ENCODE assay signal across 1 cellular context in the genomic region with DNA sequence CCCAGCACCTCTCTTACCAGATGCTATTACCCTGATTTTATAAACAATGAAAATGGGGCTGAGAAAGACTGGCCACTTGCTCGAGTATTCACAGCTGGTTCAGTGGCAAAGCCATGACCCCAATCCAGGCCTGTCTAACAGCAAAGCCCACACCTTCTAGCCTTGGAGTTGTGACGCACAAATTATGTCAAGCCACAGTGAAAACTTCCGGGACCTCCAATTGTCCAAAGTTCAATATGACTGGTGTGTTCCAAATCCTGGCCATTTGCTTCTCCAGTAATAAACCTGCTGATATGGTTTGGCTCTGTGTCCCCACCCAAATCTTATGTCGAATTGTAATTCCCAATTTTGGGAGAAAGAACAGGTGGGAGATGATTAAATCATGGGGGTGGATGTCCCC.
TF ChIP-seq lines count a peak whose summit lies in the region.

No MANE protein-coding gene starts in this region.

TF ChIP-seq in HepG2, 621 proteins besides CTCF, POLR2A, EP300 and RAD21 (continued from another document and continues in another):
- TF ChIP-seq, protein P1, sequence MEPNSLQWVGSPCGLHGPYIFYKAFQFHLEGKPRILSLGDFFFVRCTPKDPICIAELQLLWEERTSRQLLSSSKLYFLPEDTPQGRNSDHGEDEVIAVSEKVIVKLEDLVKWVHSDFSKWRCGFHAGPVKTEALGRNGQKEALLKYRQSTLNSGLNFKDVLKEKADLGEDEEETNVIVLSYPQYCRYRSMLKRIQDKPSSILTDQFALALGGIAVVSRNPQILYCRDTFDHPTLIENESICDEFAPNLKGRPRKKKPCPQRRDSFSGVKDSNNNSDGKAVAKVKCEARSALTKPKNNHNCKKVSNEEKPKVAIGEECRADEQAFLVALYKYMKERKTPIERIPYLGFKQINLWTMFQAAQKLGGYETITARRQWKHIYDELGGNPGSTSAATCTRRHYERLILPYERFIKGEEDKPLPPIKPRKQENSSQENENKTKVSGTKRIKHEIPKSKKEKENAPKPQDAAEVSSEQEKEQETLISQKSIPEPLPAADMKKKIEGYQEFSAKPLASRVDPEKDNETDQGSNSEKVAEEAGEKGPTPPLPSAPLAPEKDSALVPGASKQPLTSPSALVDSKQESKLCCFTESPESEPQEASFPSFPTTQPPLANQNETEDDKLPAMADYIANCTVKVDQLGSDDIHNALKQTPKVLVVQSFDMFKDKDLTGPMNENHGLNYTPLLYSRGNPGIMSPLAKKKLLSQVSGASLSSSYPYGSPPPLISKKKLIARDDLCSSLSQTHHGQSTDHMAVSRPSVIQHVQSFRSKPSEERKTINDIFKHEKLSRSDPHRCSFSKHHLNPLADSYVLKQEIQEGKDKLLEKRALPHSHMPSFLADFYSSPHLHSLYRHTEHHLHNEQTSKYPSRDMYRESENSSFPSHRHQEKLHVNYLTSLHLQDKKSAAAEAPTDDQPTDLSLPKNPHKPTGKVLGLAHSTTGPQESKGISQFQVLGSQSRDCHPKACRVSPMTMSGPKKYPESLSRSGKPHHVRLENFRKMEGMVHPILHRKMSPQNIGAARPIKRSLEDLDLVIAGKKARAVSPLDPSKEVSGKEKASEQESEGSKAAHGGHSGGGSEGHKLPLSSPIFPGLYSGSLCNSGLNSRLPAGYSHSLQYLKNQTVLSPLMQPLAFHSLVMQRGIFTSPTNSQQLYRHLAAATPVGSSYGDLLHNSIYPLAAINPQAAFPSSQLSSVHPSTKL (CRISPR knock-in tag; IDR thresholded peaks at IDR 0.05) = 0 out of 2 replicates have a peak, but pooled peaks have one; percentile 23
- TF ChIP-seq HOXA3 (CRISPR knock-in tag; IDR thresholded peaks at IDR 0.05) (0 out of 2 replicates have a peak, but pooled peaks have one; percentile 38), ZBTB21 (CRISPR knock-in tag; IDR thresholded peaks at IDR 0.05) (peak; percentile 76; the same call in 1 of the 2 replicates), NBN (conservative IDR thresholded peaks at IDR 0.05) (no peak), SKI (IDR thresholded peaks at IDR 0.05; ENCODE audit: partially characterized antibody) (no peak), IRF2 (CRISPR knock-in tag; IDR thresholded peaks at IDR 0.05) (no peak), RCOR2 (CRISPR knock-in tag; IDR thresholded peaks at IDR 0.05) (no peak), PPARG (CRISPR knock-in tag; conservative IDR thresholded peaks at IDR 0.05) (no peak), ZNF335 (CRISPR knock-in tag; IDR thresholded peaks at IDR 0.05) (no peak), NFATC3 (CRISPR knock-in tag; IDR thresholded peaks at IDR 0.05) (no peak), ZSCAN29 (CRISPR knock-in tag; conservative IDR thresholded peaks at IDR 0.05) (no peak), RARA (CRISPR knock-in tag; IDR thresholded peaks at IDR 0.05) (peak; percentile 71), ZNF274 (CRISPR knock-in tag; IDR thresholded peaks at IDR 0.05) (no peak), FOXO1 (CRISPR knock-in tag; IDR thresholded peaks at IDR 0.05) (no peak), ETV5 (CRISPR knock-in tag; IDR thresholded peaks at IDR 0.05; ENCODE audit: borderline replicate concordance) (no peak), ZNF556 (CRISPR knock-in tag; IDR thresholded peaks at IDR 0.05; ENCODE audit: borderline replicate concordance) (no peak), PCBP1 (IDR thresholded peaks at IDR 0.05; ENCODE audit: borderline replicate concordance, low read depth, low read length) (no peak), JUNB (CRISPR knock-in tag; IDR thresholded peaks at IDR 0.05; ENCODE audit: borderline replicate concordance) (no peak), ARHGAP35 (CRISPR knock-in tag; IDR thresholded peaks at IDR 0.05; ENCODE audit: borderline replicate concordance) (no peak), ZNF24 (IDR thresholded peaks at IDR 0.05) (no peak), ZNF543 (CRISPR knock-in tag; IDR thresholded peaks at IDR 0.05) (no peak), ZNF329 (CRISPR knock-in tag; IDR thresholded peaks at IDR 0.05; ENCODE audit: low read depth) (no peak)
- TF ChIP-seq, protein P2, sequence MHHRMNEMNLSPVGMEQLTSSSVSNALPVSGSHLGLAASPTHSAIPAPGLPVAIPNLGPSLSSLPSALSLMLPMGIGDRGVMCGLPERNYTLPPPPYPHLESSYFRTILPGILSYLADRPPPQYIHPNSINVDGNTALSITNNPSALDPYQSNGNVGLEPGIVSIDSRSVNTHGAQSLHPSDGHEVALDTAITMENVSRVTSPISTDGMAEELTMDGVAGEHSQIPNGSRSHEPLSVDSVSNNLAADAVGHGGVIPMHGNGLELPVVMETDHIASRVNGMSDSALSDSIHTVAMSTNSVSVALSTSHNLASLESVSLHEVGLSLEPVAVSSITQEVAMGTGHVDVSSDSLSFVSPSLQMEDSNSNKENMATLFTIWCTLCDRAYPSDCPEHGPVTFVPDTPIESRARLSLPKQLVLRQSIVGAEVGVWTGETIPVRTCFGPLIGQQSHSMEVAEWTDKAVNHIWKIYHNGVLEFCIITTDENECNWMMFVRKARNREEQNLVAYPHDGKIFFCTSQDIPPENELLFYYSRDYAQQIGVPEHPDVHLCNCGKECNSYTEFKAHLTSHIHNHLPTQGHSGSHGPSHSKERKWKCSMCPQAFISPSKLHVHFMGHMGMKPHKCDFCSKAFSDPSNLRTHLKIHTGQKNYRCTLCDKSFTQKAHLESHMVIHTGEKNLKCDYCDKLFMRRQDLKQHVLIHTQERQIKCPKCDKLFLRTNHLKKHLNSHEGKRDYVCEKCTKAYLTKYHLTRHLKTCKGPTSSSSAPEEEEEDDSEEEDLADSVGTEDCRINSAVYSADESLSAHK (CRISPR knock-in tag; IDR thresholded peaks at IDR 0.05; ENCODE audit: borderline replicate concordance) = no peak
- TF ChIP-seq, protein P3, sequence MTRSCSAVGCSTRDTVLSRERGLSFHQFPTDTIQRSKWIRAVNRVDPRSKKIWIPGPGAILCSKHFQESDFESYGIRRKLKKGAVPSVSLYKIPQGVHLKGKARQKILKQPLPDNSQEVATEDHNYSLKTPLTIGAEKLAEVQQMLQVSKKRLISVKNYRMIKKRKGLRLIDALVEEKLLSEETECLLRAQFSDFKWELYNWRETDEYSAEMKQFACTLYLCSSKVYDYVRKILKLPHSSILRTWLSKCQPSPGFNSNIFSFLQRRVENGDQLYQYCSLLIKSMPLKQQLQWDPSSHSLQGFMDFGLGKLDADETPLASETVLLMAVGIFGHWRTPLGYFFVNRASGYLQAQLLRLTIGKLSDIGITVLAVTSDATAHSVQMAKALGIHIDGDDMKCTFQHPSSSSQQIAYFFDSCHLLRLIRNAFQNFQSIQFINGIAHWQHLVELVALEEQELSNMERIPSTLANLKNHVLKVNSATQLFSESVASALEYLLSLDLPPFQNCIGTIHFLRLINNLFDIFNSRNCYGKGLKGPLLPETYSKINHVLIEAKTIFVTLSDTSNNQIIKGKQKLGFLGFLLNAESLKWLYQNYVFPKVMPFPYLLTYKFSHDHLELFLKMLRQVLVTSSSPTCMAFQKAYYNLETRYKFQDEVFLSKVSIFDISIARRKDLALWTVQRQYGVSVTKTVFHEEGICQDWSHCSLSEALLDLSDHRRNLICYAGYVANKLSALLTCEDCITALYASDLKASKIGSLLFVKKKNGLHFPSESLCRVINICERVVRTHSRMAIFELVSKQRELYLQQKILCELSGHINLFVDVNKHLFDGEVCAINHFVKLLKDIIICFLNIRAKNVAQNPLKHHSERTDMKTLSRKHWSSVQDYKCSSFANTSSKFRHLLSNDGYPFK (CRISPR knock-in tag; IDR thresholded peaks at IDR 0.05; ENCODE audit: borderline replicate concordance) = no peak
- TF ChIP-seq, protein P4, sequence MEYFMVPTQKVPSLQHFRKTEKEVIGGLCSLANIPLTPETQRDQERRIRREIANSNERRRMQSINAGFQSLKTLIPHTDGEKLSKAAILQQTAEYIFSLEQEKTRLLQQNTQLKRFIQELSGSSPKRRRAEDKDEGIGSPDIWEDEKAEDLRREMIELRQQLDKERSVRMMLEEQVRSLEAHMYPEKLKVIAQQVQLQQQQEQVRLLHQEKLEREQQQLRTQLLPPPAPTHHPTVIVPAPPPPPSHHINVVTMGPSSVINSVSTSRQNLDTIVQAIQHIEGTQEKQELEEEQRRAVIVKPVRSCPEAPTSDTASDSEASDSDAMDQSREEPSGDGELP (IDR thresholded peaks at IDR 0.05; ENCODE audit: borderline replicate concordance, low read depth) = peak; percentile 17; the same call in 1 of the 2 replicates
- TF ChIP-seq, protein P5, sequence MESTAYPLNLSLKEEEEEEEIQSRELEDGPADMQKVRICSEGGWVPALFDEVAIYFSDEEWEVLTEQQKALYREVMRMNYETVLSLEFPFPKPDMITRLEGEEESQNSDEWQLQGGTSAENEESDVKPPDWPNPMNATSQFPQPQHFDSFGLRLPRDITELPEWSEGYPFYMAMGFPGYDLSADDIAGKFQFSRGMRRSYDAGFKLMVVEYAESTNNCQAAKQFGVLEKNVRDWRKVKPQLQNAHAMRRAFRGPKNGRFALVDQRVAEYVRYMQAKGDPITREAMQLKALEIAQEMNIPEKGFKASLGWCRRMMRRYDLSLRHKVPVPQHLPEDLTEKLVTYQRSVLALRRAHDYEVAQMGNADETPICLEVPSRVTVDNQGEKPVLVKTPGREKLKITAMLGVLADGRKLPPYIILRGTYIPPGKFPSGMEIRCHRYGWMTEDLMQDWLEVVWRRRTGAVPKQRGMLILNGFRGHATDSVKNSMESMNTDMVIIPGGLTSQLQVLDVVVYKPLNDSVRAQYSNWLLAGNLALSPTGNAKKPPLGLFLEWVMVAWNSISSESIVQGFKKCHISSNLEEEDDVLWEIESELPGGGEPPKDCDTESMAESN (CRISPR knock-in tag; conservative IDR thresholded peaks at IDR 0.05) = no peak
- TF ChIP-seq, protein P6, sequence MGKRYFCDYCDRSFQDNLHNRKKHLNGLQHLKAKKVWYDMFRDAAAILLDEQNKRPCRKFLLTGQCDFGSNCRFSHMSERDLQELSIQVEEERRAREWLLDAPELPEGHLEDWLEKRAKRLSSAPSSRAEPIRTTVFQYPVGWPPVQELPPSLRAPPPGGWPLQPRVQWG (CRISPR knock-in tag; IDR thresholded peaks at IDR 0.05; ENCODE audit: borderline replicate concordance, low read depth) = no peak
- TF ChIP-seq, protein P7, sequence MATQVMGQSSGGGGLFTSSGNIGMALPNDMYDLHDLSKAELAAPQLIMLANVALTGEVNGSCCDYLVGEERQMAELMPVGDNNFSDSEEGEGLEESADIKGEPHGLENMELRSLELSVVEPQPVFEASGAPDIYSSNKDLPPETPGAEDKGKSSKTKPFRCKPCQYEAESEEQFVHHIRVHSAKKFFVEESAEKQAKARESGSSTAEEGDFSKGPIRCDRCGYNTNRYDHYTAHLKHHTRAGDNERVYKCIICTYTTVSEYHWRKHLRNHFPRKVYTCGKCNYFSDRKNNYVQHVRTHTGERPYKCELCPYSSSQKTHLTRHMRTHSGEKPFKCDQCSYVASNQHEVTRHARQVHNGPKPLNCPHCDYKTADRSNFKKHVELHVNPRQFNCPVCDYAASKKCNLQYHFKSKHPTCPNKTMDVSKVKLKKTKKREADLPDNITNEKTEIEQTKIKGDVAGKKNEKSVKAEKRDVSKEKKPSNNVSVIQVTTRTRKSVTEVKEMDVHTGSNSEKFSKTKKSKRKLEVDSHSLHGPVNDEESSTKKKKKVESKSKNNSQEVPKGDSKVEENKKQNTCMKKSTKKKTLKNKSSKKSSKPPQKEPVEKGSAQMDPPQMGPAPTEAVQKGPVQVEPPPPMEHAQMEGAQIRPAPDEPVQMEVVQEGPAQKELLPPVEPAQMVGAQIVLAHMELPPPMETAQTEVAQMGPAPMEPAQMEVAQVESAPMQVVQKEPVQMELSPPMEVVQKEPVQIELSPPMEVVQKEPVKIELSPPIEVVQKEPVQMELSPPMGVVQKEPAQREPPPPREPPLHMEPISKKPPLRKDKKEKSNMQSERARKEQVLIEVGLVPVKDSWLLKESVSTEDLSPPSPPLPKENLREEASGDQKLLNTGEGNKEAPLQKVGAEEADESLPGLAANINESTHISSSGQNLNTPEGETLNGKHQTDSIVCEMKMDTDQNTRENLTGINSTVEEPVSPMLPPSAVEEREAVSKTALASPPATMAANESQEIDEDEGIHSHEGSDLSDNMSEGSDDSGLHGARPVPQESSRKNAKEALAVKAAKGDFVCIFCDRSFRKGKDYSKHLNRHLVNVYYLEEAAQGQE (IDR thresholded peaks at IDR 0.05; ENCODE audit: borderline replicate concordance in 1 of 2, low read depth in 1 of 2, low read length in 2 of 2) = no peak
- TF ChIP-seq, protein P8, sequence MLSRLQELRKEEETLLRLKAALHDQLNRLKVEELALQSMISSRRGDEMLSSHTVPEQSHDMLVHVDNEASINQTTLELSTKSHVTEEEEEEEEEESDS (CRISPR knock-in tag; IDR thresholded peaks at IDR 0.05; ENCODE audit: borderline replicate concordance) = no peak
- TF ChIP-seq, protein P9, sequence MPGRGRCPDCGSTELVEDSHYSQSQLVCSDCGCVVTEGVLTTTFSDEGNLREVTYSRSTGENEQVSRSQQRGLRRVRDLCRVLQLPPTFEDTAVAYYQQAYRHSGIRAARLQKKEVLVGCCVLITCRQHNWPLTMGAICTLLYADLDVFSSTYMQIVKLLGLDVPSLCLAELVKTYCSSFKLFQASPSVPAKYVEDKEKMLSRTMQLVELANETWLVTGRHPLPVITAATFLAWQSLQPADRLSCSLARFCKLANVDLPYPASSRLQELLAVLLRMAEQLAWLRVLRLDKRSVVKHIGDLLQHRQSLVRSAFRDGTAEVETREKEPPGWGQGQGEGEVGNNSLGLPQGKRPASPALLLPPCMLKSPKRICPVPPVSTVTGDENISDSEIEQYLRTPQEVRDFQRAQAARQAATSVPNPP (CRISPR knock-in tag; IDR thresholded peaks at IDR 0.05) = no peak
- TF ChIP-seq, protein P10, sequence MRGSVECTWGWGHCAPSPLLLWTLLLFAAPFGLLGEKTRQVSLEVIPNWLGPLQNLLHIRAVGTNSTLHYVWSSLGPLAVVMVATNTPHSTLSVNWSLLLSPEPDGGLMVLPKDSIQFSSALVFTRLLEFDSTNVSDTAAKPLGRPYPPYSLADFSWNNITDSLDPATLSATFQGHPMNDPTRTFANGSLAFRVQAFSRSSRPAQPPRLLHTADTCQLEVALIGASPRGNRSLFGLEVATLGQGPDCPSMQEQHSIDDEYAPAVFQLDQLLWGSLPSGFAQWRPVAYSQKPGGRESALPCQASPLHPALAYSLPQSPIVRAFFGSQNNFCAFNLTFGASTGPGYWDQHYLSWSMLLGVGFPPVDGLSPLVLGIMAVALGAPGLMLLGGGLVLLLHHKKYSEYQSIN (CRISPR knock-in tag; IDR thresholded peaks at IDR 0.05; ENCODE audit: borderline replicate concordance) = no peak
- TF ChIP-seq, protein P11, sequence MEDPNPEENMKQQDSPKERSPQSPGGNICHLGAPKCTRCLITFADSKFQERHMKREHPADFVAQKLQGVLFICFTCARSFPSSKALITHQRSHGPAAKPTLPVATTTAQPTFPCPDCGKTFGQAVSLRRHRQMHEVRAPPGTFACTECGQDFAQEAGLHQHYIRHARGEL (CRISPR knock-in tag; IDR thresholded peaks at IDR 0.05) = no peak
- TF ChIP-seq, protein P12, sequence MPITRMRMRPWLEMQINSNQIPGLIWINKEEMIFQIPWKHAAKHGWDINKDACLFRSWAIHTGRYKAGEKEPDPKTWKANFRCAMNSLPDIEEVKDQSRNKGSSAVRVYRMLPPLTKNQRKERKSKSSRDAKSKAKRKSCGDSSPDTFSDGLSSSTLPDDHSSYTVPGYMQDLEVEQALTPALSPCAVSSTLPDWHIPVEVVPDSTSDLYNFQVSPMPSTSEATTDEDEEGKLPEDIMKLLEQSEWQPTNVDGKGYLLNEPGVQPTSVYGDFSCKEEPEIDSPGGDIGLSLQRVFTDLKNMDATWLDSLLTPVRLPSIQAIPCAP (CRISPR knock-in tag; IDR thresholded peaks at IDR 0.05; ENCODE audit: low read depth) = no peak
